ENCODE assay signal across 17 cellular contexts in the genomic region with DNA sequence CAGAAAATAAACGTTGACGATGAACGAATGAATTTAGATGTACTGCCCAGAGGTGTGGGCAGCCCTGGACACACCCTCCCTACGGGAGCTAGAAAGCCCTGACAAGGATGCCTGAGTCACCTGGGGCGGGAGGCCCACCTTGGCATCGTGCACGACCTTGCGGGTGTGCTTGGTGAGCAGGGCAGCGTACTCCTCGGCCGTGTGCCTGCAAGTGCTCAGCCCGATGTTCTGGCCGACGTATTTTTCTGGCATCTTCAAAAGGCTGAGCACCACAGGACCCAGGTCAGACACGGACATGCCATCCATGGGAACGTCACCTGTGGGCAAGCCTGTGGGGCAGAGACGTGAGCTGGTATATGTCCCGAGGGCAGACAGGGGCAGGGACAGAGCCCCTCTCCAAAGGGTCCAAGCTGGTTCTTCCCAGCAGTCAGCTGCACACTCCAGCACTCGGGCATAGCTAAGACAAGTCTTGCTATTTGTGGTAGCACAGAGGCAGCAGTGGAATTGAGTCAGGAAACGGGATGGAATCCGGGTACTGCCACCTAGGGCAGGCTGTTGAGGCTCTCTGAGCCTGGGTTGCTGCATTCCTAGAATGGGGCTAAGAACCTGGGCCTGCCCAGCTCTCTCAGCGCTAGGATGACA. TPM values are rescaled to one million over a fixed set of nuclear protein-coding genes. Genes with fewer than 3 reads are reported as not detected.
DNase-seq lines count a peak whose midpoint lies in the region; ATAC-seq and TF ChIP-seq lines count a peak whose summit lies in the region.
"Had no signal": no experiment of that assay in that cellular context is flagged by ENCODE, and none has a peak within 500 bp of the region (broad histone marks: within the 10 kb centered on the region; RNA-seq: fewer than 3 reads in every experiment).

No MANE protein-coding gene starts in this region.

- H3K4me2 ChIP-seq in mammary epithelial cell (ENCODE audit: insufficient read depth, low read depth, low read length), result peak overlapping the region; percentile 56

- intact Hi-C loops in CD8-positive, alpha-beta T cell (cut with DNase I, micrococcal nuclease), result no loop called here
- intact Hi-C loops in mammary epithelial cell (cut with micrococcal nuclease) (loop anchor here (1.0 to 2.0 kb wide), 3 partner anchors 11 to 39 kb away; a partner anchor contains a TSS), cardiac septum (cut with DNase I) (no loop called here)

- H2AFZ ChIP-seq in mammary epithelial cell (ENCODE audit: low read depth, low read length), result peak overlapping the region; percentile 7
- H2AFZ ChIP-seq: parathyroid adenoma had no signal

- no peak overlapping the region for H3K27ac ChIP-seq in CD8-positive, alpha-beta T cell (ENCODE audit: low read depth, low read length)
- H3K27ac ChIP-seq in KOPT-K1 (ENCODE audit: low read depth, low read length, poor library complexity, severe bottlenecking), result peak overlapping the region; percentile 98
- peak overlapping the region; percentile 80 for H3K27ac ChIP-seq in mammary epithelial cell (ENCODE audit: insufficient read depth, low read depth, low read length)
- H3K27ac ChIP-seq: parathyroid adenoma had no signal

- no peak overlapping the region for H3K4me3 Mint-ChIP-seq in CD8-positive, alpha-beta T cell
- H3K4me3 Mint-ChIP-seq in nephron progenitor cell, result no peak overlapping the region
- H3K4me3 Mint-ChIP-seq: T-helper 1 cell treated with Interleukin-12 subunit alpha and Interleukin-12 subunit beta and Interleukin-4 antibody, amounts not matched to agents 30 μg/mL and 1 μg/mL, for 36 hours had no signal

- peaks cover 26% of the 10 kb centered on the region for H3K36me3 ChIP-seq in CD8-positive, alpha-beta T cell (ENCODE audit: insufficient read depth, low read length)
- H3K36me3 ChIP-seq in KOPT-K1 (ENCODE audit: insufficient read depth, low read length) (peaks cover 90% of the 10 kb centered on the region), mammary epithelial cell (ENCODE audit: insufficient read depth, low read length) (peaks cover 10% of the 10 kb centered on the region)

- dilution Hi-C loops in mammary epithelial cell (cut with HindIII; ENCODE audit: low sequenced_read_pairs), result loop anchor here (5.0 kb wide), 3 partner anchors 36 to 66 kb away; a partner anchor contains a TSS

- no peak for DNase-seq in CD8-positive, alpha-beta T cell
- DNase-seq in mammary epithelial cell, result peak; percentile 73
- no peak for DNase-seq in nephron progenitor cell
- DNase-seq in iPS-NIHi11 (ENCODE audit: low spot score), result no peak
- DNase-seq in cardiac septum (ENCODE audit: low spot score), result no peak
- no peak for DNase-seq in ACHN
- no peak for DNase-seq in NCI-H526 treated with DMSO at 0.1 percent for 48 hours (lab: John Stamatoyannopoulos, UW)
- DNase-seq: activated T-cell treated with anti-CD3 and anti-CD28 coated beads, Interleukin-2, amount 50 U/mL, for 1 hour; erythroblast; heart right ventricle; mucosa of descending colon; NCI-H1930; NCI-H774; stimulated activated CD4-positive, alpha-beta T cell treated with anti-CD3 and anti-CD28 coated beads, Interleukin-15, amount 100 ng/mL, for 24 hours had no signal

- BruUV-seq in mammary epithelial cell (replicated peaks; lab: Mats Ljungman, UMichigan), result TSS peak; percentile 24

- no peaks in the 10 kb centered on the region for H3K27me3 Mint-ChIP-seq in CD8-positive, alpha-beta T cell (ENCODE audit: low read depth)
- peaks cover 7% of the 10 kb centered on the region for H3K27me3 Mint-ChIP-seq in nephron progenitor cell (ENCODE audit: low read depth, poor library complexity)

- ATAC-seq in CD8-positive, alpha-beta T cell, result no peak
- ATAC-seq: mucosa of descending colon had no signal

- H3K27me3 ChIP-seq in CD8-positive, alpha-beta T cell (ENCODE audit: insufficient read depth, low read length), result no peaks in the 10 kb centered on the region
- H3K27me3 ChIP-seq in mammary epithelial cell (ENCODE audit: insufficient read depth, low read length), result no peaks in the 10 kb centered on the region
- H3K27me3 ChIP-seq: heart right ventricle had no signal

- peaks cover 72% of the 10 kb centered on the region for H3K36me3 Mint-ChIP-seq in CD8-positive, alpha-beta T cell
- peaks cover 43% of the 10 kb centered on the region for H3K36me3 Mint-ChIP-seq in nephron progenitor cell (ENCODE audit: low read depth)

- no peak for TF ChIP-seq CTCF in CD8-positive, alpha-beta T cell (IDR thresholded peaks at IDR 0.05)
- no peak for TF ChIP-seq CTCF in mammary epithelial cell (conservative IDR thresholded peaks at IDR 0.05 in 1 of 2, IDR thresholded peaks at IDR 0.05 in 1 of 2; ENCODE audit: extremely low read depth in 1 of 2, insufficient read depth in 1 of 2, low read depth in 1 of 2, low read length in 2 of 2)
- TF ChIP-seq CTCF in nephron progenitor cell (IDR thresholded peaks at IDR 0.05), result no peak

- no peak overlapping the region for H3K4me3 ChIP-seq in CD8-positive, alpha-beta T cell (ENCODE audit: low read depth, low read length)
- no peak overlapping the region for H3K4me3 ChIP-seq in mammary epithelial cell (replicated peaks in 1 of 3; ENCODE audit: insufficient read depth in 1 of 3, low read depth in 2 of 3, low read length in 3 of 3)
- H3K4me3 ChIP-seq: heart right ventricle, mucosa of descending colon had no signal

- H3K9ac ChIP-seq in mammary epithelial cell (ENCODE audit: insufficient read depth, low read length), result peak overlapping the region; percentile 35
- H3K9ac ChIP-seq: parathyroid adenoma had no signal

- no peaks in the 10 kb centered on the region for H3K9me3 ChIP-seq in CD8-positive, alpha-beta T cell (ENCODE audit: low read length)
- no peaks in the 10 kb centered on the region for H3K9me3 ChIP-seq in KOPT-K1 (ENCODE audit: insufficient read depth, low read length, poor library complexity, severe bottlenecking)
- H3K9me3 ChIP-seq in mammary epithelial cell (replicated peaks; ENCODE audit: insufficient read depth, low read length), result no peaks in the 10 kb centered on the region
- H3K9me3 ChIP-seq: heart right ventricle, mucosa of descending colon had no signal

- no peaks in the 10 kb centered on the region for H3K9me3 Mint-ChIP-seq in CD8-positive, alpha-beta T cell
- no peaks in the 10 kb centered on the region for H3K9me3 Mint-ChIP-seq in nephron progenitor cell
- H3K9me3 Mint-ChIP-seq: T-helper 1 cell treated with Interleukin-12 subunit alpha and Interleukin-12 subunit beta and Interleukin-4 antibody, amounts not matched to agents 30 μg/mL and 1 μg/mL, for 36 hours had no signal

- POLR2A ChIA-PET in CD8-positive, alpha-beta T cell (lab: Charles Lee), result interaction anchor here (1.0 to 1.5 kb wide), 3 partner anchors 10 to 15 kb away, joined by 3 read pairs; a partner anchor contains a TSS

- no peaks in the 10 kb centered on the region for H4K20me1 ChIP-seq in mammary epithelial cell (ENCODE audit: insufficient read depth, low read length)

- H3K4me1 ChIP-seq in CD8-positive, alpha-beta T cell (ENCODE audit: insufficient read depth, low read length), result peaks cover 29% of the 10 kb centered on the region
- H3K4me1 ChIP-seq in mammary epithelial cell (ENCODE audit: insufficient read depth, low read length), result peaks cover 21% of the 10 kb centered on the region
- H3K4me1 ChIP-seq: parathyroid adenoma had no signal

- no peaks in the 10 kb centered on the region for H3K79me2 ChIP-seq in mammary epithelial cell (ENCODE audit: insufficient read depth, low read length)
- H3K79me2 ChIP-seq: parathyroid adenoma had no signal

- CTCF ChIA-PET in CD8-positive, alpha-beta T cell (lab: Charles Lee), result interaction anchor here (1.6 kb wide), 1 partner anchor 11 kb away, joined by 5 read pairs; a partner anchor contains a TSS
- CTCF ChIA-PET in mammary epithelial cell (lab: Charles Lee; ENCODE audit: low non-redundant PET), result interaction anchor here (1.0 kb wide), 1 partner anchor 85 kb away, joined by 3 read pairs; no protein-coding TSS in a partner anchor

- in situ Hi-C loops in mammary epithelial cell (cut with MboI; ENCODE audit: low sequenced_read_pairs in 2 of 2) (no loop called here), ACHN (cut with HindIII; ENCODE audit: low pct_ligation_motif_present, low pct_unique_long_range_greater_than_20kb, low sequenced_read_pairs) (no loop called here)

- 11% methylated on average over 12 of the region's 22 CpGs for WGBS in mammary epithelial cell (ENCODE audit: low coverage, missing lambda C conversion rate)

- H3K4me1 Mint-ChIP-seq in CD8-positive, alpha-beta T cell (ENCODE audit: low read depth), result peaks cover 30% of the 10 kb centered on the region
- H3K4me1 Mint-ChIP-seq in nephron progenitor cell, result peaks cover 11% of the 10 kb centered on the region

- H3K27ac Mint-ChIP-seq in CD8-positive, alpha-beta T cell, result peak overlapping the region; percentile 62
- peak overlapping the region; percentile 98 for H3K27ac Mint-ChIP-seq in nephron progenitor cell
- H3K27ac Mint-ChIP-seq: T-helper 1 cell treated with Interleukin-12 subunit alpha and Interleukin-12 subunit beta and Interleukin-4 antibody, amounts not matched to agents 30 μg/mL and 1 μg/mL, for 36 hours had no signal

RNA-seq across cellular contexts. Expression of a gene that starts 10.8 kb away (rescaled TPM):
- total RNA-seq in CD8-positive, alpha-beta T cell, result 10 to 100 TPM; 30.5 to 31.8 TPM
- 10 to 100 TPM; 55.7 to 62.8 TPM for total RNA-seq in mammary epithelial cell
- 81.2 TPM for polyA plus RNA-seq in mammary epithelial cell
- 62.6 TPM for polyA minus RNA-seq in mammary epithelial cell
- 7.3 TPM for total RNA-seq in cardiac septum

RNA-seq across cellular contexts. Expression of a gene that starts 12.6 kb away (rescaled TPM):
- 10 to 100 TPM; 31.7 to 36.4 TPM for total RNA-seq in CD8-positive, alpha-beta T cell
- 10 to 100 TPM; 55.8 to 98.4 TPM for total RNA-seq in mammary epithelial cell
- polyA plus RNA-seq in mammary epithelial cell, result 113 TPM
- polyA minus RNA-seq in mammary epithelial cell, result 96.6 TPM
- 69.1 TPM for total RNA-seq in cardiac septum

RNA-seq across cellular contexts. Expression of a gene that starts 38.0 kb away (rescaled TPM):
- total RNA-seq in CD8-positive, alpha-beta T cell, result 10 to 100 TPM; 13.8 to 17.4 TPM
- total RNA-seq in mammary epithelial cell (10 to 100 TPM; 52.7 to 70.4 TPM), cardiac septum (50.7 TPM)
- polyA plus RNA-seq in mammary epithelial cell, result 55.6 TPM
- polyA minus RNA-seq in mammary epithelial cell, result 76.3 TPM

RNA-seq across cellular contexts. Expression of a gene that starts 47.2 kb away (rescaled TPM):
- 100 to 1,000 TPM; 950 to 991 TPM for total RNA-seq in CD8-positive, alpha-beta T cell
- total RNA-seq in mammary epithelial cell (10 to 100 TPM; 10.7 to 26.0 TPM), cardiac septum (11.9 TPM)
- polyA plus RNA-seq in mammary epithelial cell, result 8.8 TPM
- polyA minus RNA-seq in mammary epithelial cell, result 36.2 TPM
